25 cellular contexts compared by ENCODE assay signal in the genomic region with DNA sequence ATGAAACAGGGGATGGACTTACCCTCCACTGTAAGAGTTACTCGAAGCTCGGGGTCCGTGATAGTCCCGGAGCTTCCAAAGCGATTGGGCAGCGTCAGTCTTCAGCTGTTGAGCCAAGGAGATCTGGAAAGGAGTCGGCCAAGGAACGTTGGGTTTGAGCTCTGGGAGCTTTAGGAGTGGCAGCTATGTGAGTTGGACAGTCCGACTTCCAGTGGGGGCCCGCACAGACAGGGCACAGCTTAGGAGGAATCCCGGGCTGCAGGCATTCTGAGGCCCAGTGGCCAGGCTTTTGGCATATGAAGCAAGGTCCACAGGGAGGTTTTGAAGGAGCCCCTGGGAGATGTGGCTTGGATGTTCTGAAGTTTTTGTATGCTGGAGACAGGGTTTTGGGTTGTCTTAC.
"Had no signal": no experiment of that assay in that cellular context is flagged by ENCODE, and none has a peak within 500 bp of the region (broad histone marks: within the 10 kb centered on the region; RNA-seq: fewer than 3 reads in every experiment).

No MANE protein-coding gene starts in this region.

- H3K27ac Mint-ChIP-seq: activated CD8-positive, alpha-beta T cell treated with anti-CD3 and anti-CD28 coated beads for 36 hours; activated naive CD4-positive, alpha-beta T cell treated with anti-CD3 and anti-CD28 coated beads, Interleukin-2, amount 50 U/mL, for 72 hours; brain had no signal

- H3K9me3 Mint-ChIP-seq: activated CD8-positive, alpha-beta T cell treated with anti-CD3 and anti-CD28 coated beads for 36 hours; brain had no signal

- H3K27ac ChIP-seq: RWPE1, SJCRH30, WERI-Rb-1 had no signal

- H3K9me3 ChIP-seq: SK-N-SH had no signal

- ATAC-seq: activated CD4-positive, CD25-positive, alpha-beta regulatory T cell treated with anti-CD3 and anti-CD28 coated beads, Interleukin-2, amount 50 U/mL, for 24 hours; activated CD8-positive, alpha-beta T cell treated with anti-CD3 and anti-CD28 coated beads for 36 hours; activated naive CD4-positive, alpha-beta T cell treated with anti-CD3 and anti-CD28 coated beads, Interleukin-2, amount 50 U/mL, for 72 hours had no signal

- H3K4me3 Mint-ChIP-seq: activated CD8-positive, alpha-beta T cell treated with anti-CD3 and anti-CD28 coated beads for 36 hours; brain; central memory CD8-positive, alpha-beta T cell had no signal

- H3K36me3 ChIP-seq: MG63, Peyer's patch, SJCRH30, WERI-Rb-1 had no signal

- H3K27me3 Mint-ChIP-seq: activated CD8-positive, alpha-beta T cell treated with anti-CD3 and anti-CD28 coated beads for 36 hours; brain; central memory CD8-positive, alpha-beta T cell had no signal

- H3K27me3 ChIP-seq: MG63, Peyer's patch, SJCRH30 had no signal

- H3K9ac ChIP-seq: SK-N-SH had no signal

- H3K4me3 ChIP-seq: MG63, SJCRH30 had no signal

- H3K4me1 ChIP-seq: Peyer's patch, SJCRH30 had no signal

- DNase-seq: activated CD4-positive, alpha-beta T cell treated with anti-CD3 and anti-CD28 coated beads for 4 hours; activated CD8-positive, alpha-beta memory T cell treated with anti-CD3 and anti-CD28 coated beads, Interleukin-2, amount 50 U/mL, for 48 hours; activated CD8-positive, alpha-beta T cell treated with anti-CD3 and anti-CD28 coated beads for 36 hours; activated T-cell treated with anti-CD3 and anti-CD28 coated beads, Interleukin-2, amount 50 U/mL, for 1 hour; amygdala; MG63; MV-4-11; NCI-H1092 treated with DMSO at 0.1 percent for 48 hours; NCI-H1417 treated with DMSO at 0.1 percent for 48 hours; NCI-H1694; NCI-H2029; NCI-H2107; NK-92 treated with Interleukin-12 subunit alpha and Interleukin-12 subunit beta, amount 100 ng/mL, for 24 hours; OCI-M1; Right ventricle myocardium superior; SJCRH30; SK-N-SH; T-helper 1 cell; WERI-Rb-1 had no signal

- H3K36me3 Mint-ChIP-seq: activated naive CD4-positive, alpha-beta T cell treated with anti-CD3 and anti-CD28 coated beads, Interleukin-2, amount 50 U/mL, for 72 hours; brain had no signal
